ENCODE assay signal across 1 cellular context in genomic region chr7:5822742-5823503, GRCh38.
TF ChIP-seq lines count a peak whose summit lies in the region.

No MANE protein-coding gene starts in this region.

TF ChIP-seq in HepG2, 621 proteins besides CTCF, POLR2A, EP300 and RAD21 (continued from another document and continues in another):
- peak; percentile 69 for TF ChIP-seq NFYC (CRISPR knock-in tag; IDR thresholded peaks at IDR 0.05)
- no peak for TF ChIP-seq ZNF337 (CRISPR knock-in tag; IDR thresholded peaks at IDR 0.05; ENCODE audit: borderline replicate concordance, low read depth)
- TF ChIP-seq PHF20 (CRISPR knock-in tag; IDR thresholded peaks at IDR 0.05), result 0 out of 2 replicates have a peak, but pooled peaks have one; percentile 15
- TF ChIP-seq GRHL1 (CRISPR knock-in tag; conservative IDR thresholded peaks at IDR 0.05), result no peak
- peak; percentile 30; the same call in 1 of the 2 replicates for TF ChIP-seq YEATS2 (CRISPR knock-in tag; IDR thresholded peaks at IDR 0.05; ENCODE audit: borderline replicate concordance)
- no peak for TF ChIP-seq NFIB (CRISPR knock-in tag; IDR thresholded peaks at IDR 0.05; ENCODE audit: borderline replicate concordance)
- TF ChIP-seq ZNF331 (CRISPR knock-in tag; IDR thresholded peaks at IDR 0.05), result peak; percentile 39; the same call in 1 of the 2 replicates
- TF ChIP-seq PCBP1 (IDR thresholded peaks at IDR 0.05; ENCODE audit: borderline replicate concordance, low read depth, low read length), result 0 out of 2 replicates have a peak, but pooled peaks have one; percentile 65
- TF ChIP-seq MLLT10 (CRISPR knock-in tag; IDR thresholded peaks at IDR 0.05), result no peak
- TF ChIP-seq ZNF510 (CRISPR knock-in tag; IDR thresholded peaks at IDR 0.05; ENCODE audit: low read depth), result no peak
- TF ChIP-seq ARNT2 (CRISPR knock-in tag; IDR thresholded peaks at IDR 0.05; ENCODE audit: low read depth), result no peak
- no peak for TF ChIP-seq ZSCAN25 (CRISPR knock-in tag; IDR thresholded peaks at IDR 0.05)
- no peak for TF ChIP-seq MAFK (conservative IDR thresholded peaks at IDR 0.05 in 1 of 2, IDR thresholded peaks at IDR 0.05 in 1 of 2; ENCODE audit: low read length in 2 of 2)
- TF ChIP-seq, protein P1, sequence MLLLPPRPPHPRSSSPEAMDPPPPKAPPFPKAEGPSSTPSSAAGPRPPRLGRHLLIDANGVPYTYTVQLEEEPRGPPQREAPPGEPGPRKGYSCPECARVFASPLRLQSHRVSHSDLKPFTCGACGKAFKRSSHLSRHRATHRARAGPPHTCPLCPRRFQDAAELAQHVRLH (CRISPR knock-in tag; IDR thresholded peaks at IDR 0.05; ENCODE audit: borderline replicate concordance, low read depth), result peak; percentile 25; the same call in 1 of the 2 replicates
- no peak for TF ChIP-seq ZNF740 (CRISPR knock-in tag; IDR thresholded peaks at IDR 0.05)
- TF ChIP-seq, protein P2, sequence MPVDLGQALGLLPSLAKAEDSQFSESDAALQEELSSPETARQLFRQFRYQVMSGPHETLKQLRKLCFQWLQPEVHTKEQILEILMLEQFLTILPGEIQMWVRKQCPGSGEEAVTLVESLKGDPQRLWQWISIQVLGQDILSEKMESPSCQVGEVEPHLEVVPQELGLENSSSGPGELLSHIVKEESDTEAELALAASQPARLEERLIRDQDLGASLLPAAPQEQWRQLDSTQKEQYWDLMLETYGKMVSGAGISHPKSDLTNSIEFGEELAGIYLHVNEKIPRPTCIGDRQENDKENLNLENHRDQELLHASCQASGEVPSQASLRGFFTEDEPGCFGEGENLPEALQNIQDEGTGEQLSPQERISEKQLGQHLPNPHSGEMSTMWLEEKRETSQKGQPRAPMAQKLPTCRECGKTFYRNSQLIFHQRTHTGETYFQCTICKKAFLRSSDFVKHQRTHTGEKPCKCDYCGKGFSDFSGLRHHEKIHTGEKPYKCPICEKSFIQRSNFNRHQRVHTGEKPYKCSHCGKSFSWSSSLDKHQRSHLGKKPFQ (CRISPR knock-in tag; IDR thresholded peaks at IDR 0.05; ENCODE audit: insufficient replicate concordance), result no peak
- TF ChIP-seq, protein P3, sequence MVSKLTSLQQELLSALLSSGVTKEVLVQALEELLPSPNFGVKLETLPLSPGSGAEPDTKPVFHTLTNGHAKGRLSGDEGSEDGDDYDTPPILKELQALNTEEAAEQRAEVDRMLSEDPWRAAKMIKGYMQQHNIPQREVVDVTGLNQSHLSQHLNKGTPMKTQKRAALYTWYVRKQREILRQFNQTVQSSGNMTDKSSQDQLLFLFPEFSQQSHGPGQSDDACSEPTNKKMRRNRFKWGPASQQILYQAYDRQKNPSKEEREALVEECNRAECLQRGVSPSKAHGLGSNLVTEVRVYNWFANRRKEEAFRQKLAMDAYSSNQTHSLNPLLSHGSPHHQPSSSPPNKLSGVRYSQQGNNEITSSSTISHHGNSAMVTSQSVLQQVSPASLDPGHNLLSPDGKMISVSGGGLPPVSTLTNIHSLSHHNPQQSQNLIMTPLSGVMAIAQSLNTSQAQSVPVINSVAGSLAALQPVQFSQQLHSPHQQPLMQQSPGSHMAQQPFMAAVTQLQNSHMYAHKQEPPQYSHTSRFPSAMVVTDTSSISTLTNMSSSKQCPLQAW (CRISPR knock-in tag; IDR thresholded peaks at IDR 0.05), result peak; percentile 68; the same call in 1 of the 2 replicates
- no peak for TF ChIP-seq BORCS8-MEF2B (CRISPR knock-in tag; IDR thresholded peaks at IDR 0.05)
- TF ChIP-seq HMG20A (CRISPR knock-in tag; IDR thresholded peaks at IDR 0.05; ENCODE audit: borderline replicate concordance), result no peak
- TF ChIP-seq, protein P4, sequence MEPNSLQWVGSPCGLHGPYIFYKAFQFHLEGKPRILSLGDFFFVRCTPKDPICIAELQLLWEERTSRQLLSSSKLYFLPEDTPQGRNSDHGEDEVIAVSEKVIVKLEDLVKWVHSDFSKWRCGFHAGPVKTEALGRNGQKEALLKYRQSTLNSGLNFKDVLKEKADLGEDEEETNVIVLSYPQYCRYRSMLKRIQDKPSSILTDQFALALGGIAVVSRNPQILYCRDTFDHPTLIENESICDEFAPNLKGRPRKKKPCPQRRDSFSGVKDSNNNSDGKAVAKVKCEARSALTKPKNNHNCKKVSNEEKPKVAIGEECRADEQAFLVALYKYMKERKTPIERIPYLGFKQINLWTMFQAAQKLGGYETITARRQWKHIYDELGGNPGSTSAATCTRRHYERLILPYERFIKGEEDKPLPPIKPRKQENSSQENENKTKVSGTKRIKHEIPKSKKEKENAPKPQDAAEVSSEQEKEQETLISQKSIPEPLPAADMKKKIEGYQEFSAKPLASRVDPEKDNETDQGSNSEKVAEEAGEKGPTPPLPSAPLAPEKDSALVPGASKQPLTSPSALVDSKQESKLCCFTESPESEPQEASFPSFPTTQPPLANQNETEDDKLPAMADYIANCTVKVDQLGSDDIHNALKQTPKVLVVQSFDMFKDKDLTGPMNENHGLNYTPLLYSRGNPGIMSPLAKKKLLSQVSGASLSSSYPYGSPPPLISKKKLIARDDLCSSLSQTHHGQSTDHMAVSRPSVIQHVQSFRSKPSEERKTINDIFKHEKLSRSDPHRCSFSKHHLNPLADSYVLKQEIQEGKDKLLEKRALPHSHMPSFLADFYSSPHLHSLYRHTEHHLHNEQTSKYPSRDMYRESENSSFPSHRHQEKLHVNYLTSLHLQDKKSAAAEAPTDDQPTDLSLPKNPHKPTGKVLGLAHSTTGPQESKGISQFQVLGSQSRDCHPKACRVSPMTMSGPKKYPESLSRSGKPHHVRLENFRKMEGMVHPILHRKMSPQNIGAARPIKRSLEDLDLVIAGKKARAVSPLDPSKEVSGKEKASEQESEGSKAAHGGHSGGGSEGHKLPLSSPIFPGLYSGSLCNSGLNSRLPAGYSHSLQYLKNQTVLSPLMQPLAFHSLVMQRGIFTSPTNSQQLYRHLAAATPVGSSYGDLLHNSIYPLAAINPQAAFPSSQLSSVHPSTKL (CRISPR knock-in tag; IDR thresholded peaks at IDR 0.05), result peak; percentile 9; the same call in 1 of the 2 replicates
- TF ChIP-seq ZNF501 (CRISPR knock-in tag; IDR thresholded peaks at IDR 0.05), result peak; percentile 66
- no peak for TF ChIP-seq LCORL (IDR thresholded peaks at IDR 0.05)
- no peak for TF ChIP-seq LCORL (CRISPR knock-in tag; IDR thresholded peaks at IDR 0.05)
- no peak for TF ChIP-seq E2F2 (CRISPR knock-in tag; IDR thresholded peaks at IDR 0.05; ENCODE audit: borderline replicate concordance)
- TF ChIP-seq HINFP (CRISPR knock-in tag; IDR thresholded peaks at IDR 0.05; ENCODE audit: low read depth), result no peak
- TF ChIP-seq SAFB2 (CRISPR knock-in tag; IDR thresholded peaks at IDR 0.05; ENCODE audit: borderline replicate concordance, low read depth), result no peak
- TF ChIP-seq EEA1 (CRISPR knock-in tag; IDR thresholded peaks at IDR 0.05; ENCODE audit: borderline replicate concordance), result no peak
- TF ChIP-seq SMAD3 (CRISPR knock-in tag; IDR thresholded peaks at IDR 0.05), result peak; percentile 77
- peak; percentile 70; the same call in 1 of the 2 replicates for TF ChIP-seq HBP1 (CRISPR knock-in tag; IDR thresholded peaks at IDR 0.05; ENCODE audit: low read depth)
- no peak for TF ChIP-seq SP1 (IDR thresholded peaks at IDR 0.05)
- TF ChIP-seq SP1 (CRISPR knock-in tag; IDR thresholded peaks at IDR 0.05), result no peak
- no peak for TF ChIP-seq TARDBP (CRISPR knock-in tag; IDR thresholded peaks at IDR 0.05)
- TF ChIP-seq DNMT3B (CRISPR knock-in tag; conservative IDR thresholded peaks at IDR 0.05), result 0 out of 2 replicates have a peak, but pooled peaks have one; percentile 59
- no peak for TF ChIP-seq TMF1 (CRISPR knock-in tag; IDR thresholded peaks at IDR 0.05; ENCODE audit: low read depth)
- no peak for TF ChIP-seq FOXA1 (IDR thresholded peaks at IDR 0.05)
- no peak for TF ChIP-seq FOXA1 (CRISPR knock-in tag; IDR thresholded peaks at IDR 0.05)
- TF ChIP-seq KLF9 (CRISPR knock-in tag; IDR thresholded peaks at IDR 0.05; ENCODE audit: low read depth), result no peak
- TF ChIP-seq ZNF746 (CRISPR knock-in tag; IDR thresholded peaks at IDR 0.05), result no peak
- no peak for TF ChIP-seq JUNB (CRISPR knock-in tag; IDR thresholded peaks at IDR 0.05; ENCODE audit: borderline replicate concordance)
- no peak for TF ChIP-seq NFE2L1 (CRISPR knock-in tag; IDR thresholded peaks at IDR 0.05; ENCODE audit: borderline replicate concordance)
- no peak for TF ChIP-seq BCL3 (CRISPR knock-in tag; IDR thresholded peaks at IDR 0.05)
- no peak for TF ChIP-seq MYPOP (CRISPR knock-in tag; IDR thresholded peaks at IDR 0.05)
- TF ChIP-seq ZBTB8A (CRISPR knock-in tag; IDR thresholded peaks at IDR 0.05; ENCODE audit: borderline replicate concordance, low read depth), result no peak
- no peak for TF ChIP-seq ZNF12 (CRISPR knock-in tag; IDR thresholded peaks at IDR 0.05)
- TF ChIP-seq ZNF672 (CRISPR knock-in tag; IDR thresholded peaks at IDR 0.05), result no peak
- TF ChIP-seq IRF1 (CRISPR knock-in tag; IDR thresholded peaks at IDR 0.05; ENCODE audit: low read depth), result no peak
- TF ChIP-seq, protein P5, sequence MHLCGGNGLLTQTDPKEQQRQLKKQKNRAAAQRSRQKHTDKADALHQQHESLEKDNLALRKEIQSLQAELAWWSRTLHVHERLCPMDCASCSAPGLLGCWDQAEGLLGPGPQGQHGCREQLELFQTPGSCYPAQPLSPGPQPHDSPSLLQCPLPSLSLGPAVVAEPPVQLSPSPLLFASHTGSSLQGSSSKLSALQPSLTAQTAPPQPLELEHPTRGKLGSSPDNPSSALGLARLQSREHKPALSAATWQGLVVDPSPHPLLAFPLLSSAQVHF (CRISPR knock-in tag; IDR thresholded peaks at IDR 0.05), result no peak
